In genomic region chr2:21070322-21071257, GRCh38 we compare ENCODE assay signal across 20 cellular contexts. TPM values are rescaled to one million over a fixed set of nuclear protein-coding genes. Genes with fewer than 3 reads are reported as not detected.
DNase-seq lines count a peak whose midpoint lies in the region; ATAC-seq, FAIRE-seq and TF ChIP-seq lines count a peak whose summit lies in the region.
"Had no signal": no experiment of that assay in that cellular context is flagged by ENCODE, and none has a peak within 500 bp of the region (broad histone marks: within the 10 kb centered on the region; RNA-seq: fewer than 3 reads in every experiment).

No MANE protein-coding gene starts in this region.

- POLR2A ChIA-PET in K562 (lab: Yijun Ruan, JAX), result no interaction called here

- H4K20me1 ChIP-seq in GM23338 (replicated peaks; ENCODE audit: insufficient read depth) (no peaks in the 10 kb centered on the region), K562 (replicated peaks; ENCODE audit: control insufficient read depth, insufficient read depth, low read length) (no peaks in the 10 kb centered on the region)

- no peak for DNase-seq in GM23338 (ENCODE audit: low spot score)
- no peak for DNase-seq in K562 (ENCODE audit: extremely low read depth in 1 of 4, low spot score in 3 of 4)
- no peak for DNase-seq in left colon
- no peak for DNase-seq in spleen
- DNase-seq in pancreas, result no peak
- DNase-seq: DMS79, GOT3, Kasumi-1, NCI-H1417 treated with DMSO at 0.1 percent for 48 hours, NCI-H2029, NCI-H2171 treated with DMSO at 0.1 percent for 48 hours, NCI-H510A, NCI-H82, SHP77 had no signal

- in situ Hi-C loops in K562 (cut with MboI), result no loop called here

- no peak for FAIRE-seq in K562 (lab: Jason Lieb, UNC)
- FAIRE-seq in pancreas (lab: Jason Lieb, UNC), result no peak
- FAIRE-seq: G401.6, RCC 7860 had no signal

- H3K4me3 Mint-ChIP-seq in GM23338, result no peak overlapping the region

- H3K27ac ChIP-seq in GM23338 (ENCODE audit: low read depth) (no peak overlapping the region), K562 (ENCODE audit: extremely low read depth, low read depth, low read length) (no peak overlapping the region), spleen (peak overlapping the region in 7 of 8 donors; percentile 33 to 69 (median 55)), pancreas (no peak overlapping the region)

- no peak overlapping the region for H3K4me3 ChIP-seq in GM23338
- no peak overlapping the region for H3K4me3 ChIP-seq in K562
- no peak overlapping the region for H3K4me3 ChIP-seq in spleen
- H3K4me3 ChIP-seq in pancreas, result no peak overlapping the region

- no TSS peak for BruUV-seq in K562 (replicated peaks; lab: Mats Ljungman, UMichigan)

- no peaks in the 10 kb centered on the region for H3K9me1 ChIP-seq in K562 (ENCODE audit: control insufficient read depth, insufficient read depth, low read length)

- no peak for TF ChIP-seq EP300 in K562 (IDR thresholded peaks at IDR 0.05; ENCODE audit: low read length)

- H3K4me1 ChIP-seq in GM23338 (ENCODE audit: insufficient read depth) (peaks cover 23% of the 10 kb centered on the region; the same call in 1 of the 2 replicates), K562 (replicated peaks in 1 of 2; ENCODE audit: control insufficient read depth in 2 of 2, insufficient read depth in 2 of 2, low read length in 2 of 2) (no peaks in the 10 kb centered on the region), spleen (no peaks in the 10 kb centered on the region), pancreas (no peaks in the 10 kb centered on the region)

- no peaks in the 10 kb centered on the region for H3K36me3 ChIP-seq in GM23338 (ENCODE audit: insufficient read depth)
- no peaks in the 10 kb centered on the region for H3K36me3 ChIP-seq in K562 (ENCODE audit: control insufficient read depth, insufficient read depth, low read length)
- H3K36me3 ChIP-seq in spleen, result no peaks in the 10 kb centered on the region
- H3K36me3 ChIP-seq in pancreas, result no peaks in the 10 kb centered on the region

- no peak for ATAC-seq in GM23338
- no peak for ATAC-seq in K562
- peak; percentile 84 for ATAC-seq in left colon
- no peak for ATAC-seq in GM18520 (IDR thresholded peaks at IDR 0.05; ENCODE audit: unreplicated experiment)
- ATAC-seq in pancreas, result no peak
- ATAC-seq in HG02763 (IDR thresholded peaks at IDR 0.05; ENCODE audit: unreplicated experiment), result no peak

- H3K4me2 ChIP-seq in GM23338, result no peak overlapping the region
- H3K4me2 ChIP-seq in K562 (ENCODE audit: insufficient read depth, low read length), result no peak overlapping the region

- peaks cover 31% of the 10 kb centered on the region for H3K4me1 Mint-ChIP-seq in GM23338

- no peaks in the 10 kb centered on the region for H3K9me3 ChIP-seq in K562 (replicated peaks; ENCODE audit: control insufficient read depth, insufficient read depth, low read depth, low read length)
- H3K9me3 ChIP-seq in spleen, result no peaks in the 10 kb centered on the region
- no peaks in the 10 kb centered on the region for H3K9me3 ChIP-seq in pancreas

- no peaks in the 10 kb centered on the region for H3K9me2 ChIP-seq in GM23338 (ENCODE audit: insufficient read depth)

- H3K79me2 ChIP-seq in GM23338 (replicated peaks; ENCODE audit: insufficient read depth), result no peaks in the 10 kb centered on the region
- no peaks in the 10 kb centered on the region for H3K79me2 ChIP-seq in K562 (ENCODE audit: control insufficient read depth, insufficient read depth, low read length)

- no peaks in the 10 kb centered on the region for H3K27me3 Mint-ChIP-seq in GM23338 (ENCODE audit: insufficient read depth, low read depth, poor library complexity)

- intact Hi-C loops in K562 (cut with micrococcal nuclease) (no loop called here), left colon (cut with DNase I, micrococcal nuclease) (no loop called here), spleen (cut with DNase I; ENCODE audit: low total_unique reads) (no loop called here), pancreas (cut with DNase I) (no loop called here)

- CTCF ChIA-PET in K562 (lab: Yijun Ruan, JAX; ENCODE audit: low intra/inter-chr PET ratio), result no interaction called here

- no peaks in the 10 kb centered on the region for H3K9me3 Mint-ChIP-seq in GM23338

- TF ChIP-seq POLR2A in K562 (conservative IDR thresholded peaks at IDR 0.05) (no peak), spleen (IDR thresholded peaks at IDR 0.05) (no peak)

- no peak overlapping the region for H3K9ac ChIP-seq in K562 (ENCODE audit: insufficient read depth in 1 of 2, low read depth in 2 of 2, low read length in 2 of 2)

- TF ChIP-seq CTCF in GM23338 (conservative IDR thresholded peaks at IDR 0.05; ENCODE audit: low read depth in 2 of 2) (no peak), K562 (IDR thresholded peaks at IDR 0.05 in 2 of 3, conservative IDR thresholded peaks at IDR 0.05 in 1 of 3; ENCODE audit: insufficient read depth in 2 of 3, low read depth in 1 of 3, low read length in 3 of 3) (no peak), spleen (IDR thresholded peaks at IDR 0.05 in 8 of 11, conservative IDR thresholded peaks at IDR 0.05 in 3 of 11) (no peak), pancreas (IDR thresholded peaks at IDR 0.05) (no peak)

- no peak for TF ChIP-seq RAD21 in K562 (CRISPR knock-in tag; conservative IDR thresholded peaks at IDR 0.05 in 1 of 2, IDR thresholded peaks at IDR 0.05 in 1 of 2)

- WGBS in K562 (ENCODE audit: insufficient coverage, low coverage, missing lambda C conversion rate), result under 1% methylated on average over 9 of the region's 9 CpGs
- 69 to 76% (median 72%) methylated on average over 9 of the region's 9 CpGs for WGBS in spleen, 5 donors
- WGBS in pancreas, 2 donors, result 70 to 71% methylated on average over 9 of the region's 9 CpGs

- H3K27ac Mint-ChIP-seq in GM23338, result 0 out of 2 replicates have a peak overlapping the region, but pooled peaks have one; percentile 0

- H2AFZ ChIP-seq in GM23338 (no peak overlapping the region), K562 (ENCODE audit: low read depth, low read length) (no peak overlapping the region)

- no peaks in the 10 kb centered on the region for H3K27me3 ChIP-seq in GM23338 (ENCODE audit: insufficient read depth)
- no peaks in the 10 kb centered on the region for H3K27me3 ChIP-seq in K562 (ENCODE audit: control insufficient read depth in 2 of 2, insufficient read depth in 2 of 2, low read length in 2 of 2)
- no peaks in the 10 kb centered on the region for H3K27me3 ChIP-seq in spleen (replicated peaks in 1 of 7)
- peaks cover 0 to 5% (median 0%) of the 10 kb centered on the region in 4 donors for H3K27me3 ChIP-seq in pancreas

- H3F3A ChIP-seq in GM23338 (replicated peaks; ENCODE audit: low read depth), result no peaks in the 10 kb centered on the region

- H3K36me3 Mint-ChIP-seq in GM23338 (ENCODE audit: low read depth), result no peaks in the 10 kb centered on the region

RNA-seq across cellular contexts. Expression of gene APOB, which starts 26.7 kb away (rescaled TPM):
- 0.56 and 0.62 TPM in 2 replicates for total RNA-seq in GM23338 (2014; rRNA removed; shearing (Covaris generic))
- polyA plus RNA-seq in GM23338 (2016; fragmentation: Nextera tagmentation; extraction: Ambion mirVana) (0.08 and 0.12 TPM in 2 replicates), K562 (2011; rRNA removed) (0.01 TPM in 1 of 2 replicates, not detected in the other), K562 (2014; fragmentation: Illumina TruSeq; extraction: Trizol) (not detected in 2 replicates), K562 (2014; fragmentation: Nextera tagmentation; extraction: Ambion mirVana) (not detected), K562 (2014; rRNA removed) (not detected in 2 replicates), spleen (under 1 TPM; 0.02 to 0.03 (median 0.02) TPM), pancreas (under 1 TPM; 0.09 to 0.11 TPM)
- total RNA-seq in K562 (2011; cell fraction: chromatin; rRNA removed; ENCODE audit: low replicate concordance), result not detected in 2 replicates
- not detected in 2 replicates for total RNA-seq in K562 (2011; cell fraction: nucleolus; rRNA removed)
- total RNA-seq in K562 (2011; cell fraction: nucleoplasm; rRNA removed), result not detected in 2 replicates
- total RNA-seq in K562 (2014; rRNA removed) (not detected in 2 replicates), K562 (2014; rRNA removed; fragmentation: Illumina TruSeq; extraction: Trizol) (not detected in 2 replicates), K562 (2015; rRNA removed; fragmentation: Illumina TruSeq; extraction: Trizol) (not detected in 2 replicates), K562 (2021) (0.73 and 1.4 TPM in 2 replicates), left colon (under 1 TPM; 0.24 to 0.50 TPM), spleen (1 to 10 TPM in 4 of 7 donors, under 1 TPM in 3; 0.07 to 2.5 (median 1.2) TPM), pancreas (1 to 10 TPM in 1 of 6 donors, under 1 TPM in 5; 0.03 to 3.2 (median 0.08) TPM)
- not detected in 2 replicates for polyA plus RNA-seq in K562 (2011; cell fraction: cytosol; rRNA removed)
- 0.01 TPM in 1 of 2 replicates, not detected in the other for polyA plus RNA-seq in K562 (2011; cell fraction: nucleus; rRNA removed)
- polyA plus RNA-seq in K562 (2012), result not detected in 2 replicates
- under 0.01 and 0.06 TPM in 2 replicates for polyA minus RNA-seq in K562 (2011; rRNA and poly(A)+ RNA removed)
- polyA minus RNA-seq in K562 (2011; cell fraction: cytosol; rRNA and poly(A)+ RNA removed), result 0.10 and 18.8 TPM in 2 replicates
- polyA minus RNA-seq in K562 (2011; cell fraction: nucleus; rRNA and poly(A)+ RNA removed), result not detected in 2 replicates

RNA-seq across cellular contexts. Expression of gene TDRD15, which starts 53.2 kb away (rescaled TPM):
- 0.07 TPM in 1 of 2 replicates, not detected in the other for total RNA-seq in GM23338 (2014; rRNA removed; shearing (Covaris generic))
- polyA plus RNA-seq in GM23338 (2016; fragmentation: Nextera tagmentation; extraction: Ambion mirVana) (0.10 TPM in 1 of 2 replicates, not detected in the other), K562 (2011; rRNA removed) (0.01 TPM in 1 of 2 replicates, not detected in the other), K562 (2014; fragmentation: Illumina TruSeq; extraction: Trizol) (0.06 and 0.10 TPM in 2 replicates), K562 (2014; fragmentation: Nextera tagmentation; extraction: Ambion mirVana) (under 1 TPM; 0.01 to 0.04 TPM), K562 (2014; rRNA removed) (not detected in 2 replicates), spleen (under 1 TPM; 0.02 to 0.07 (median 0.06) TPM), pancreas (not detected)
- total RNA-seq in K562 (2011; cell fraction: chromatin; rRNA removed; ENCODE audit: low replicate concordance), result 0.40 TPM in 1 of 2 replicates, not detected in the other
- not detected in 2 replicates for total RNA-seq in K562 (2011; cell fraction: nucleolus; rRNA removed)
- 0.15 TPM in 2 replicates for total RNA-seq in K562 (2011; cell fraction: nucleoplasm; rRNA removed)
- total RNA-seq in K562 (2014; rRNA removed) (0.04 and 0.09 TPM in 2 replicates), K562 (2014; rRNA removed; fragmentation: Illumina TruSeq; extraction: Trizol) (0.16 and 0.22 TPM in 2 replicates), K562 (2015; rRNA removed; fragmentation: Illumina TruSeq; extraction: Trizol) (0.18 and 0.19 TPM in 2 replicates), K562 (2021) (0.07 and 0.11 TPM in 2 replicates), left colon (under 1 TPM in 1 of 2 donors, not detected in 1; 0.06 TPM), spleen (under 1 TPM; 0.09 to 0.98 (median 0.70) TPM), pancreas (not detected)
- 0.01 TPM in 1 of 2 replicates, not detected in the other for polyA plus RNA-seq in K562 (2011; cell fraction: cytosol; rRNA removed)
- 0.03 TPM in 1 of 2 replicates, not detected in the other for polyA plus RNA-seq in K562 (2011; cell fraction: nucleus; rRNA removed)
- polyA plus RNA-seq in K562 (2012), result 0.08 and 0.22 TPM in 2 replicates
- polyA minus RNA-seq in K562 (2011; rRNA and poly(A)+ RNA removed), result 0.04 and 0.06 TPM in 2 replicates
- not detected in 2 replicates for polyA minus RNA-seq in K562 (2011; cell fraction: cytosol; rRNA and poly(A)+ RNA removed)
- polyA minus RNA-seq in K562 (2011; cell fraction: nucleus; rRNA and poly(A)+ RNA removed), result 0.13 and 0.22 TPM in 2 replicates
- polyA plus RNA-seq: AG04450, BJ had no signal

Comparison
In these comparisons a context has a peak if more than half of its experiments do, and no peak if none do; other contexts are left out.
1. H3K27ac ChIP-seq: peak in spleen (7 of 8); none in GM23338 (single experiment), K562 (single experiment) and pancreas (0 of 4).